In genomic region chr17:29705352-29705751, GRCh38 we compare ENCODE assay signal across 14 cellular contexts.
A peak's percentile ranks its signal among the peaks of the same experiment; 100 is the strongest.
DNase-seq lines count a peak whose midpoint lies in the region; ATAC-seq, FAIRE-seq and TF ChIP-seq lines count a peak whose summit lies in the region.
"Had no signal": no experiment of that assay in that cellular context is flagged by ENCODE, and none has a peak within 500 bp of the region (broad histone marks: within the 10 kb centered on the region; RNA-seq: fewer than 3 reads in every experiment).

No MANE protein-coding gene starts in this region.

- POLR2A ChIA-PET in CD8-positive, alpha-beta T cell (lab: Charles Lee) = interaction anchor here (0.6 to 4.5 kb wide), 10 partner anchors 10 to 225 kb away, joined by 3 to 47 read pairs (median 4); partner anchors contain the start of gene SSH2
- POLR2A ChIA-PET in GM12878 (lab: Charles Lee) = interaction anchor here (0.6 to 4.8 kb wide), 15 partner anchors 10 to 405 kb away, joined by 3 to 87 read pairs (median 4); no protein-coding TSS in a partner anchor

- SMC1A ChIA-PET in GM12878 (lab: Charles Lee; ENCODE audit: uncharacterized antibody, unreplicated experiment) = interaction anchor here (0.9 to 11.8 kb wide), 29 partner anchors 12 to 226 kb away, joined by 3 to 224 read pairs (median 7); no protein-coding TSS in a partner anchor

- no peak for TF ChIP-seq RAD21 in GM12878 (IDR thresholded peaks at IDR 0.05; ENCODE audit: insufficient read depth, low read depth, low read length)

- H3K4me1 Mint-ChIP-seq in CD8-positive, alpha-beta T cell (ENCODE audit: low read depth) = peaks cover 58% of the 10 kb centered on the region

- in situ Hi-C loops in GM12878 (cut with MboI) = no loop called here

- DNase-seq in CD8-positive, alpha-beta T cell = no peak
- DNase-seq in Karpas-422 = no peak
- no peak for DNase-seq in GM12878 (ENCODE audit: low read depth, low spot score)
- no peak for DNase-seq in sigmoid colon
- DNase-seq: activated CD4-positive, alpha-beta T cell treated with anti-CD3 and anti-CD28 coated beads for 48 hours; NCI-H1092 treated with DMSO at 0.1 percent for 48 hours; NCI-H524 treated with DMSO at 0.1 percent for 48 hours; small intestine had no signal

- RAD21 ChIA-PET in GM12878 (lab: Charles Lee; ENCODE audit: unreplicated experiment) = interaction anchor here (0.8 to 7.8 kb wide), 20 partner anchors 8 to 226 kb away, joined by 3 to 141 read pairs (median 7); no protein-coding TSS in a partner anchor

- TF ChIP-seq CTCF in CD8-positive, alpha-beta T cell (IDR thresholded peaks at IDR 0.05) = no peak
- TF ChIP-seq CTCF in GM12878 (IDR thresholded peaks at IDR 0.05 in 2 of 3, conservative IDR thresholded peaks at IDR 0.05 in 1 of 3; ENCODE audit: control insufficient read depth in 2 of 3, extremely low read depth in 1 of 3, insufficient read depth in 1 of 3, low read depth in 3 of 3, low read length in 3 of 3) (no peak), sigmoid colon (IDR thresholded peaks at IDR 0.05) (no peak)

- peak overlapping the region; percentile 62 for H3K27ac ChIP-seq in CD8-positive, alpha-beta T cell (ENCODE audit: low read depth, low read length)
- peak overlapping the region; percentile 91; the same call in 1 of the 2 replicates for H3K27ac ChIP-seq in Karpas-422 (ENCODE audit: low read length)
- peak overlapping the region; percentile 91 for H3K27ac ChIP-seq in GM12878 (ENCODE audit: control insufficient read depth, insufficient read depth)
- H3K27ac ChIP-seq in sigmoid colon = peak overlapping the region in 3 of 4 donors; percentile 21 to 51 (median 30)
- H3K27ac ChIP-seq: SK-N-MC had no signal

- no peaks in the 10 kb centered on the region for H3K9me3 Mint-ChIP-seq in CD8-positive, alpha-beta T cell

- CTCF ChIA-PET in CD8-positive, alpha-beta T cell (lab: Charles Lee) = interaction anchor here (0.9 to 2.6 kb wide), 6 partner anchors 14 to 74 kb away, joined by 3 to 10 read pairs (median 6); no protein-coding TSS in a partner anchor
- CTCF ChIA-PET in GM12878 (lab: Yijun Ruan, JAX) = interaction anchor here (0.9 to 4.9 kb wide), 17 partner anchors 10 to 226 kb away, joined by 3 to 50 read pairs (median 5); no protein-coding TSS in a partner anchor

- peaks cover 37% of the 10 kb centered on the region for H3K4me1 ChIP-seq in CD8-positive, alpha-beta T cell (ENCODE audit: insufficient read depth, low read length)
- peaks cover 24% of the 10 kb centered on the region for H3K4me1 ChIP-seq in Karpas-422 (ENCODE audit: low read length)
- H3K4me1 ChIP-seq in GM12878 (ENCODE audit: control insufficient read depth, insufficient read depth, low read length) = peaks cover 29% of the 10 kb centered on the region
- peaks cover 0 to 14% (median 5%) of the 10 kb centered on the region in 4 donors for H3K4me1 ChIP-seq in sigmoid colon

- no peaks in the 10 kb centered on the region for H3K9me2 ChIP-seq in Karpas-422 (replicated peaks; ENCODE audit: insufficient read depth, low read length)

- peak overlapping the region; percentile 66 for H3K4me3 Mint-ChIP-seq in CD8-positive, alpha-beta T cell

- BruUV-seq in GM12878 (replicated peaks; lab: Mats Ljungman, UMichigan) = no TSS peak

- no peaks in the 10 kb centered on the region for H3K27me3 Mint-ChIP-seq in CD8-positive, alpha-beta T cell (ENCODE audit: low read depth)

- ATAC-seq in CD8-positive, alpha-beta T cell = peak; percentile 16
- peak; percentile 7; the same call in 2 of the 3 replicates for ATAC-seq in GM12878
- ATAC-seq in HG03025 (IDR thresholded peaks at IDR 0.05; ENCODE audit: low FRiP score, unreplicated experiment) = no peak
- no peak for ATAC-seq in HG02884 (IDR thresholded peaks at IDR 0.05; ENCODE audit: unreplicated experiment)
- ATAC-seq in HG02571 (IDR thresholded peaks at IDR 0.05; ENCODE audit: unreplicated experiment) = no peak
- no peak for ATAC-seq in HG03432 (IDR thresholded peaks at IDR 0.05; ENCODE audit: unreplicated experiment)

- no peaks in the 10 kb centered on the region for H3K27me3 ChIP-seq in CD8-positive, alpha-beta T cell (ENCODE audit: insufficient read depth, low read length)
- H3K27me3 ChIP-seq in Karpas-422 (ENCODE audit: low read length) (no peaks in the 10 kb centered on the region), GM12878 (replicated peaks in 1 of 2; ENCODE audit: control insufficient read depth in 2 of 2, insufficient read depth in 2 of 2, low read length in 1 of 2) (no peaks in the 10 kb centered on the region), sigmoid colon (no peaks in the 10 kb centered on the region)

- H3K27ac Mint-ChIP-seq in CD8-positive, alpha-beta T cell = peak overlapping the region; percentile 99

- 3% methylated on average over 3 of the region's 3 CpGs for WGBS in GM12878 (ENCODE audit: insufficient coverage, insufficient replicate concordance, low lambda C conversion rate, missing lambda C conversion rate)
- WGBS in sigmoid colon, 2 donors = 52 to 76% methylated on average over 3 of the region's 3 CpGs

- intact Hi-C loops in CD8-positive, alpha-beta T cell (cut with DNase I, micrococcal nuclease) = loop anchor here (2.0 to 5.0 kb wide), 3 partner anchors 35 to 227 kb away; partner anchors contain the start of gene SSH2 (in 1 of the 2)
- intact Hi-C loops in GM12878 (cut with micrococcal nuclease; ENCODE audit: unreplicated experiment) (no loop called here), sigmoid colon (cut with DNase I) (no loop called here)

- TF ChIP-seq EP300 in GM12878 (IDR thresholded peaks at IDR 0.05; ENCODE audit: borderline replicate concordance in 1 of 2, control insufficient read depth in 1 of 2, low read depth in 2 of 2, low read length in 2 of 2) = no peak
- TF ChIP-seq EP300 in sigmoid colon (IDR thresholded peaks at IDR 0.05) = no peak

- H3K4me2 ChIP-seq in Karpas-422 (ENCODE audit: low read depth, low read length, poor library complexity, severe bottlenecking) (peak overlapping the region; percentile 71), GM12878 (ENCODE audit: control insufficient read depth, insufficient read depth) (peak overlapping the region; percentile 82)

- no peaks in the 10 kb centered on the region for H3K9me3 ChIP-seq in CD8-positive, alpha-beta T cell (ENCODE audit: low read length)
- H3K9me3 ChIP-seq in Karpas-422 (ENCODE audit: low read length) = no peaks in the 10 kb centered on the region
- H3K9me3 ChIP-seq in GM12878 (replicated peaks; ENCODE audit: control insufficient read depth, insufficient read depth, low read length) = no peaks in the 10 kb centered on the region
- no peaks in the 10 kb centered on the region for H3K9me3 ChIP-seq in sigmoid colon

- H3K79me2 ChIP-seq in Karpas-422 (ENCODE audit: low read length) = peaks cover 61% of the 10 kb centered on the region
- peaks cover 50% of the 10 kb centered on the region for H3K79me2 ChIP-seq in GM12878 (ENCODE audit: control insufficient read depth, insufficient read depth, low read length)

- no peak for FAIRE-seq in GM12878 (lab: Jason Lieb, UNC)
- FAIRE-seq: astrocyte, small intestine had no signal

- H3K36me3 ChIP-seq in CD8-positive, alpha-beta T cell (ENCODE audit: insufficient read depth, low read length) = no peaks in the 10 kb centered on the region
- H3K36me3 ChIP-seq in Karpas-422 (ENCODE audit: insufficient read depth, low read length) (peaks cover 7% of the 10 kb centered on the region; the same call in 1 of the 2 replicates), GM12878 (ENCODE audit: control insufficient read depth in 2 of 2, insufficient read depth in 2 of 2, low read length in 1 of 2) (peaks cover 3 to 11% of the 10 kb centered on the region in 2 experiments), sigmoid colon (peaks cover 0 to 16% (median 0%) of the 10 kb centered on the region in 4 donors)

- TF ChIP-seq POLR2A in GM12878 (IDR thresholded peaks at IDR 0.05; ENCODE audit: low read depth, low read length) = no peak
- no peak for TF ChIP-seq POLR2A in sigmoid colon (IDR thresholded peaks at IDR 0.05)

- H3K36me3 Mint-ChIP-seq in CD8-positive, alpha-beta T cell = peaks cover 26% of the 10 kb centered on the region

- H4K20me1 ChIP-seq in Karpas-422 (ENCODE audit: insufficient read depth, low read depth, low read length) (no peaks in the 10 kb centered on the region), GM12878 (ENCODE audit: control insufficient read depth, insufficient read depth) (no peaks in the 10 kb centered on the region)

- H3K4me3 ChIP-seq in CD8-positive, alpha-beta T cell (ENCODE audit: low read depth, low read length) = peak overlapping the region; percentile 16
- H3K4me3 ChIP-seq in Karpas-422 (ENCODE audit: low read length) (no peak overlapping the region), GM12878 (peak overlapping the region; percentile 43; the same call in 1 of the 2 replicates), sigmoid colon (no peak overlapping the region)
- H3K4me3 ChIP-seq: SK-N-MC had no signal

- H3K9ac ChIP-seq in Karpas-422 (ENCODE audit: low read length) (no peak overlapping the region), GM12878 (ENCODE audit: control insufficient read depth, insufficient read depth, low read length) (peak overlapping the region; percentile 61; the same call in 1 of the 2 replicates)

- no peak overlapping the region for H2AFZ ChIP-seq in Karpas-422 (ENCODE audit: low read length)
- H2AFZ ChIP-seq in GM12878 (ENCODE audit: control insufficient read depth, low read depth, low read length) = peak overlapping the region; percentile 49

TF ChIP-seq in GM12878, 131 proteins besides CTCF, POLR2A, EP300 and RAD21:
- TF ChIP-seq KDM1A (IDR thresholded peaks at IDR 0.05; ENCODE audit: borderline replicate concordance) = no peak
- TF ChIP-seq ZNF274 (IDR thresholded peaks at IDR 0.05; ENCODE audit: insufficient read depth, insufficient read length) = no peak
- TF ChIP-seq GATAD2B (conservative IDR thresholded peaks at IDR 0.05; ENCODE audit: low read depth) = no peak
- TF ChIP-seq, protein P1, sequence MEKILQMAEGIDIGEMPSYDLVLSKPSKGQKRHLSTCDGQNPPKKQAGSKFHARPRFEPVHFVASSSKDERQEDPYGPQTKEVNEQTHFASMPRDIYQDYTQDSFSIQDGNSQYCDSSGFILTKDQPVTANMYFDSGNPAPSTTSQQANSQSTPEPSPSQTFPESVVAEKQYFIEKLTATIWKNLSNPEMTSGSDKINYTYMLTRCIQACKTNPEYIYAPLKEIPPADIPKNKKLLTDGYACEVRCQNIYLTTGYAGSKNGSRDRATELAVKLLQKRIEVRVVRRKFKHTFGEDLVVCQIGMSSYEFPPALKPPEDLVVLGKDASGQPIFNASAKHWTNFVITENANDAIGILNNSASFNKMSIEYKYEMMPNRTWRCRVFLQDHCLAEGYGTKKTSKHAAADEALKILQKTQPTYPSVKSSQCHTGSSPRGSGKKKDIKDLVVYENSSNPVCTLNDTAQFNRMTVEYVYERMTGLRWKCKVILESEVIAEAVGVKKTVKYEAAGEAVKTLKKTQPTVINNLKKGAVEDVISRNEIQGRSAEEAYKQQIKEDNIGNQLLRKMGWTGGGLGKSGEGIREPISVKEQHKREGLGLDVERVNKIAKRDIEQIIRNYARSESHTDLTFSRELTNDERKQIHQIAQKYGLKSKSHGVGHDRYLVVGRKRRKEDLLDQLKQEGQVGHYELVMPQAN (conservative IDR thresholded peaks at IDR 0.05) = no peak
- TF ChIP-seq CREB1 (IDR thresholded peaks at IDR 0.05; ENCODE audit: low read depth) = no peak
- TF ChIP-seq SPI1 (IDR thresholded peaks at IDR 0.05; ENCODE audit: borderline replicate concordance, insufficient read depth, low read depth, low read length) = 0 out of 2 replicates have a peak, but pooled peaks have one; percentile 3
- TF ChIP-seq ZNF217 (IDR thresholded peaks at IDR 0.05) = no peak

Comparison
In these comparisons a context has a peak if more than half of its experiments do, and no peak if none do; other contexts are left out.
1. ATAC-seq: peak in CD8-positive, alpha-beta T cell (single experiment) and GM12878 (single experiment); none in HG03025 (single experiment), HG02884 (single experiment), HG02571 (single experiment) and HG03432 (single experiment).
2. H3K27ac ChIP-seq: peak in every context shown above with its lines; median percentile 91 in Karpas-422; 91 in GM12878; 62 in CD8-positive, alpha-beta T cell; 30 in sigmoid colon.
3. H3K4me3 ChIP-seq: peak in CD8-positive, alpha-beta T cell (single experiment) and GM12878 (single experiment); none in Karpas-422 (single experiment) and sigmoid colon (0 of 4).
4. intact Hi-C loops: an anchor here in CD8-positive, alpha-beta T cell (2.0 to 5.0 kb wide); none called in GM12878 and sigmoid colon.